Comparison of ENCODE assay signal across 16 cellular contexts in genomic region chr4:169047967-169048366, GRCh38. TPM values are rescaled to one million over a fixed set of nuclear protein-coding genes. Genes with fewer than 3 reads are reported as not detected.
A peak's percentile ranks its signal among the peaks of the same experiment; 100 is the strongest.
DNase-seq lines count a peak whose midpoint lies in the region; ATAC-seq, FAIRE-seq and TF ChIP-seq lines count a peak whose summit lies in the region.
"Had no signal": no experiment of that assay in that cellular context is flagged by ENCODE, and none has a peak within 500 bp of the region (broad histone marks: within the 10 kb centered on the region; RNA-seq: fewer than 3 reads in every experiment).

No MANE protein-coding gene starts in this region.

- H4K91ac ChIP-seq in H1 (replicated peaks; ENCODE audit: insufficient read length, low read length) (no peak overlapping the region), neuronal stem cell (ENCODE audit: low read depth, low read length, poor library complexity) (no peak overlapping the region)

- TF ChIP-seq CTCF in H1 (IDR thresholded peaks at IDR 0.05; ENCODE audit: control extremely low read depth in 1 of 3, insufficient read depth in 1 of 3, low read depth in 1 of 3, low read length in 3 of 3) (no peak), MM.1S (IDR thresholded peaks at IDR 0.05; ENCODE audit: low read length) (no peak)

- no peak overlapping the region for H2BK20ac ChIP-seq in H1 (ENCODE audit: low read length)

- CTCF ChIA-PET in H1 (lab: Charles Lee; ENCODE audit: partially characterized antibody) = interaction anchor here (0.7 to 1.6 kb wide), 4 partner anchors 23 to 221 kb away, joined by 3 to 5 read pairs (median 3); no protein-coding TSS in a partner anchor

- no peaks in the 10 kb centered on the region for H3K23me2 ChIP-seq in H1 (ENCODE audit: low read depth, low read length)

- TF ChIP-seq POLR2A in H1 (IDR thresholded peaks at IDR 0.05; ENCODE audit: control extremely low read depth in 1 of 2, low read depth in 2 of 2, low read length in 2 of 2) = no peak

- no peak overlapping the region for H2AK5ac ChIP-seq in H1 (ENCODE audit: low read depth, low read length)
- no peak overlapping the region for H2AK5ac ChIP-seq in neuronal stem cell (ENCODE audit: low read depth, low read length)

- H3K9ac ChIP-seq in H1 (replicated peaks in 1 of 4; ENCODE audit: extremely low read depth in 1 of 4, low read depth in 3 of 4, low read length in 3 of 4) = no peak overlapping the region
- H3K9ac ChIP-seq in neuronal stem cell (ENCODE audit: low read depth, low read length, poor library complexity) = no peak overlapping the region
- H3K9ac ChIP-seq in MM.1S (ENCODE audit: low read length) = no peak overlapping the region

- H3F3A ChIP-seq in MM.1S (ENCODE audit: insufficient read depth, low read length) = no peaks in the 10 kb centered on the region

- TF ChIP-seq RAD21 in H1 (IDR thresholded peaks at IDR 0.05 in 1 of 2, conservative IDR thresholded peaks at IDR 0.05 in 1 of 2; ENCODE audit: low read depth in 2 of 2, low read length in 2 of 2) = no peak

- H3K18ac ChIP-seq in H1 (ENCODE audit: extremely low read depth, low read length) (no peak overlapping the region), neuronal stem cell (ENCODE audit: low read length) (no peak overlapping the region)

- no peak overlapping the region for H3K4me2 ChIP-seq in H1 (ENCODE audit: insufficient read depth in 1 of 2, low read depth in 2 of 2, low read length in 2 of 2)
- H3K4me2 ChIP-seq in neuronal stem cell (ENCODE audit: insufficient read depth, low read length, poor library complexity, severe bottlenecking) = no peak overlapping the region
- H3K4me2 ChIP-seq in MM.1S (ENCODE audit: low read depth, low read length) = no peak overlapping the region

- H2BK15ac ChIP-seq in H1 (ENCODE audit: low read length) = no peak overlapping the region
- H2BK15ac ChIP-seq in neuronal stem cell (ENCODE audit: low read length) = no peak overlapping the region

- FAIRE-seq in H1 (lab: Jason Lieb, UNC) = no peak
- FAIRE-seq: A204.1, GM12878, GM18507 had no signal

- DNase-seq in left ventricle myocardium superior = no peak
- DNase-seq in cardiac septum (ENCODE audit: low spot score) = no peak
- no peak for DNase-seq in H1 (ENCODE audit: low read depth in 1 of 2, low spot score in 2 of 2)
- no peak for DNase-seq in neuronal stem cell (ENCODE audit: low spot score)
- no peak for DNase-seq in aorta
- DNase-seq in islet precursor cell = no peak
- no peak for DNase-seq in MM.1S
- no peak for DNase-seq in activated effector memory CD4-positive, alpha-beta T cell treated with Interleukin-2 at 50 U/mL for 16 hours
- DNase-seq: BE2C; CD4-positive, alpha-beta memory T cell; DMS79; H7 had no signal

- H3K4me1 ChIP-seq in H1 (replicated peaks in 1 of 4; ENCODE audit: control insufficient read depth in 3 of 4, insufficient read depth in 4 of 4, low read length in 3 of 4) = peaks cover 0 to 6% (median 4%) of the 10 kb centered on the region in 4 experiments; a peak in 3 of 7 replicates
- peaks cover 15 to 29% of the 10 kb centered on the region in 2 donors for H3K4me1 ChIP-seq in neuronal stem cell (ENCODE audit: control insufficient read depth in 2 of 2, insufficient read depth in 1 of 2, low read depth in 1 of 2, low read length in 2 of 2)
- H3K4me1 ChIP-seq in aorta (ENCODE audit: control insufficient read depth in 1 of 2, insufficient read depth in 2 of 2, low read length in 2 of 2) = no peaks in the 10 kb centered on the region
- no peaks in the 10 kb centered on the region for H3K4me1 ChIP-seq in MM.1S (ENCODE audit: low read length)
- H3K4me1 ChIP-seq: BE2C had no signal

- TF ChIP-seq EP300 in H1 (IDR thresholded peaks at IDR 0.05; ENCODE audit: borderline replicate concordance in 1 of 2, low read depth in 2 of 2, low read length in 2 of 2) = no peak

- 91% methylated on average over 4 of the region's 4 CpGs; no CpG with 5 or more reads in 1 of the 2 experiments for WGBS in H1 (ENCODE audit: extremely low coverage in 1 of 2, insufficient coverage in 1 of 2, insufficient read length in 1 of 2, insufficient replicate concordance in 2 of 2, low coverage in 1 of 2, low lambda C conversion rate in 2 of 2, missing lambda C conversion rate in 1 of 2), 2 experiments
- WGBS in neuronal stem cell (ENCODE audit: extremely low coverage in 2 of 2, insufficient read length in 2 of 2, insufficient replicate concordance in 1 of 2), 2 donors = no CpG with 5 or more reads among the region's 4 CpGs
- WGBS in aorta, 2 donors = 95 to 97% methylated on average over 4 of the region's 4 CpGs

- intact Hi-C loops in left ventricle myocardium superior (cut with micrococcal nuclease) = no loop called here
- intact Hi-C loops in cardiac septum (cut with DNase I) = no loop called here
- intact Hi-C loops in aorta (cut with DNase I) = no loop called here

- H2BK5ac ChIP-seq in H1 (ENCODE audit: low read depth, low read length) (no peak overlapping the region), neuronal stem cell (ENCODE audit: low read length) (no peak overlapping the region)

- H3K4me3 ChIP-seq in H1 (ENCODE audit: extremely low read depth in 1 of 4, insufficient read depth in 2 of 4, low read depth in 3 of 4, low read length in 4 of 4) = no peak overlapping the region
- H3K4me3 ChIP-seq in neuronal stem cell (ENCODE audit: low read length in 2 of 2) = no peak overlapping the region
- no peak overlapping the region for H3K4me3 ChIP-seq in aorta (ENCODE audit: low read length in 2 of 2)
- H3K4me3 ChIP-seq in MM.1S (ENCODE audit: low read length) = no peak overlapping the region
- H3K4me3 ChIP-seq: GM12878 had no signal

- no peak overlapping the region for H3K56ac ChIP-seq in H1 (replicated peaks; ENCODE audit: insufficient read length, low read depth, low read length)

- H3K79me1 ChIP-seq in H1 (ENCODE audit: low read depth, low read length) (no peaks in the 10 kb centered on the region), neuronal stem cell (ENCODE audit: low read depth, low read length) (no peaks in the 10 kb centered on the region)

- H4K20me1 ChIP-seq in H1 (replicated peaks in 1 of 2; ENCODE audit: control insufficient read depth in 1 of 2, insufficient read depth in 2 of 2, low read length in 2 of 2) (no peaks in the 10 kb centered on the region), MM.1S (ENCODE audit: insufficient read depth, low read length) (no peaks in the 10 kb centered on the region)

- peak; percentile 45 for ATAC-seq in left ventricle myocardium superior
- ATAC-seq in aorta (ENCODE audit: low FRiP score) = peak; percentile 49
- ATAC-seq: GM12878 had no signal

- H2BK120ac ChIP-seq in H1 (replicated peaks; ENCODE audit: low read depth, low read length) (no peak overlapping the region), neuronal stem cell (ENCODE audit: low read depth, low read length) (no peak overlapping the region)

- H3K9me2 ChIP-seq in MM.1S (replicated peaks; ENCODE audit: insufficient read depth, low read length) = no peaks in the 10 kb centered on the region

- H3K27me3 ChIP-seq in H1 (replicated peaks in 1 of 4; ENCODE audit: control insufficient read depth in 3 of 4, extremely low read depth in 1 of 4, insufficient read depth in 3 of 4, low read length in 3 of 4) = no peaks in the 10 kb centered on the region
- H3K27me3 ChIP-seq in neuronal stem cell (ENCODE audit: control insufficient read depth in 3 of 3, insufficient read depth in 3 of 3, low read depth in 1 of 3, low read length in 3 of 3) = no peaks in the 10 kb centered on the region
- no peaks in the 10 kb centered on the region for H3K27me3 ChIP-seq in aorta (ENCODE audit: control insufficient read depth in 1 of 2, insufficient read depth in 2 of 2, low read length in 1 of 2)
- H3K27me3 ChIP-seq in MM.1S (replicated peaks; ENCODE audit: insufficient read depth, low read length) = no peaks in the 10 kb centered on the region
- H3K27me3 ChIP-seq: BE2C had no signal

- H3K36me3 ChIP-seq in H1 (ENCODE audit: control insufficient read depth in 2 of 4, insufficient read depth in 4 of 4, low read length in 3 of 4) (no peaks in the 10 kb centered on the region), neuronal stem cell (replicated peaks in 1 of 2; ENCODE audit: control insufficient read depth in 2 of 2, insufficient read depth in 2 of 2, low read length in 2 of 2) (no peaks in the 10 kb centered on the region), aorta (ENCODE audit: control insufficient read depth in 1 of 2, insufficient read depth in 2 of 2, low read length in 1 of 2) (no peaks in the 10 kb centered on the region), MM.1S (replicated peaks; ENCODE audit: insufficient read depth, low read length) (no peaks in the 10 kb centered on the region)
- H3K36me3 ChIP-seq: BE2C had no signal

- H2BK12ac ChIP-seq in H1 (ENCODE audit: low read depth, low read length) (no peak overlapping the region), neuronal stem cell (ENCODE audit: low read length) (no peak overlapping the region)

- no peaks in the 10 kb centered on the region for H3K79me2 ChIP-seq in H1 (ENCODE audit: control insufficient read depth in 1 of 2, insufficient read depth in 2 of 2, low read length in 2 of 2)
- no peaks in the 10 kb centered on the region for H3K79me2 ChIP-seq in MM.1S (ENCODE audit: low read length)

- H3K23ac ChIP-seq in H1 (ENCODE audit: insufficient read length) = no peak overlapping the region
- H3K23ac ChIP-seq in neuronal stem cell (ENCODE audit: low read depth, low read length, poor library complexity) = no peak overlapping the region

- H3K9me3 ChIP-seq in H1 (ENCODE audit: insufficient read depth in 2 of 2, low read depth in 1 of 2, low read length in 1 of 2) = no peaks in the 10 kb centered on the region
- H3K9me3 ChIP-seq in neuronal stem cell (replicated peaks in 1 of 2; ENCODE audit: control insufficient read depth in 2 of 2, insufficient read depth in 1 of 2, low read depth in 1 of 2, low read length in 2 of 2) = peaks cover 0 to 2% of the 10 kb centered on the region in 2 donors
- no peaks in the 10 kb centered on the region for H3K9me3 ChIP-seq in aorta (ENCODE audit: control insufficient read depth, low read length)
- H3K9me3 ChIP-seq in MM.1S (replicated peaks; ENCODE audit: insufficient read depth, low read length) = no peaks in the 10 kb centered on the region
- H3K9me3 ChIP-seq: BE2C had no signal

- peak overlapping the region; percentile 7; the same call in 1 of the 2 replicates for H2AFZ ChIP-seq in H1 (ENCODE audit: low read length)
- H2AFZ ChIP-seq in neuronal stem cell (ENCODE audit: low read length) = peak overlapping the region; percentile 18
- no peak overlapping the region for H2AFZ ChIP-seq in MM.1S (ENCODE audit: low read length)

- H3K27ac ChIP-seq in H1 (ENCODE audit: low read depth, low read length) (no peak overlapping the region), neuronal stem cell (replicated peaks; ENCODE audit: low read length) (no peak overlapping the region), aorta (ENCODE audit: low read depth in 1 of 2, low read length in 2 of 2) (no peak overlapping the region), MM.1S (ENCODE audit: low read length) (no peak overlapping the region)
- H3K27ac ChIP-seq: C4-2B had no signal

- POLR2A ChIA-PET in H1 (lab: Charles Lee; ENCODE audit: partially characterized antibody) = interaction anchor here (1.0 to 1.2 kb wide), 2 partner anchors 11 to 19 kb away, joined by 3 to 5 read pairs; no protein-coding TSS in a partner anchor

- no peak overlapping the region for H4K5ac ChIP-seq in H1 (ENCODE audit: insufficient read length, low read depth, low read length)

- H3K4ac ChIP-seq in H1 (replicated peaks; ENCODE audit: insufficient read length, low read depth, low read length) (no peak overlapping the region), neuronal stem cell (ENCODE audit: low read length) (no peak overlapping the region)

- H4K8ac ChIP-seq in H1 (ENCODE audit: extremely low read depth, insufficient read depth, low read length) (no peak overlapping the region), neuronal stem cell (ENCODE audit: low read depth, low read length) (no peak overlapping the region)

- H3K14ac ChIP-seq in H1 (ENCODE audit: insufficient read length) (no peak overlapping the region), neuronal stem cell (ENCODE audit: low read length) (no peak overlapping the region)

RNA-seq across cellular contexts. Expression of gene CBR4, which starts 37.9 kb away (rescaled TPM):
- total RNA-seq in left ventricle myocardium superior (21.3 TPM), cardiac septum (21.3 TPM), aorta (10 to 100 TPM; 13.6 to 20.5 TPM)
- total RNA-seq in H1 (2021; fragmentation: NEBNext Ultra II Directional; extraction: Animal tissue kit (Norgen Biotek cat#: 25700)) = 29.5 and 30.6 TPM in 2 replicates
- polyA plus RNA-seq in H1 (2011; rRNA removed) (7.3 and 8.6 TPM in 2 replicates), aorta (10 to 100 TPM in 1 of 2 donors, 1 to 10 TPM in 1; 8.1 to 11.5 TPM)
- 10.4 TPM for polyA plus RNA-seq in H1 (2011; cell fraction: cytosol; rRNA removed)
- 6.0 TPM for polyA plus RNA-seq in H1 (2011; cell fraction: nucleus; rRNA removed)
- polyA plus RNA-seq in H1 (2012, experiment 1 of 2) = 12.7 to 16.0 TPM (median 15.1 TPM) in 4 replicates
- 1.9 TPM for polyA plus RNA-seq in H1 (2012, experiment 2 of 2)
- polyA plus RNA-seq in H1 (2013, experiment 1 of 2) = 18.1 TPM
- 16.8 TPM for polyA plus RNA-seq in H1 (2013, experiment 2 of 2)
- polyA minus RNA-seq in H1 (2011; rRNA and poly(A)+ RNA removed) = 10.1 and 14.5 TPM in 2 replicates
- 9.8 TPM for polyA minus RNA-seq in H1 (2011; cell fraction: cytosol; rRNA and poly(A)+ RNA removed)
- 21.6 TPM for polyA minus RNA-seq in H1 (2011; cell fraction: nucleus; rRNA and poly(A)+ RNA removed)
- polyA plus RNA-seq in neuronal stem cell (2013, experiment 1 of 2) = 21.2 TPM
- polyA plus RNA-seq in neuronal stem cell (2013, experiment 2 of 2) = 22.2 TPM
